Comparison of ENCODE assay signal across 15 cellular contexts in genomic region chr15:94383706-94384105, GRCh38.
"Had no signal": no experiment of that assay in that cellular context is flagged by ENCODE, and none has a peak within 500 bp of the region (broad histone marks: within the 10 kb centered on the region; RNA-seq: fewer than 3 reads in every experiment).

No MANE protein-coding gene starts in this region.

- H3K9me3 Mint-ChIP-seq: activated T-cell treated with anti-CD3 and anti-CD28 coated beads, Interleukin-2, amount 50 U/mL, for 24 hours; stimulated activated naive CD8-positive, alpha-beta T cell treated with anti-CD3 and anti-CD28 coated beads, Interleukin-15, amount 100 ng/mL, for 72 hours; T-helper 2 cell treated with Interferon-gamma antibody and Interleukin-4, amounts not matched to agents 5 μg/mL and 100 μg/mL, for 36 hours had no signal

- H3K27me3 Mint-ChIP-seq: activated CD8-positive, alpha-beta memory T cell treated with anti-CD3 and anti-CD28 coated beads, Interleukin-2, amount 10 ng/mL, durations not matched to agents 7 days and 5 days; activated naive CD8-positive, alpha-beta T cell; activated T-cell treated with anti-CD3 and anti-CD28 coated beads, Interleukin-2, amount 50 U/mL, for 24 hours; stimulated activated naive CD8-positive, alpha-beta T cell treated with anti-CD3 and anti-CD28 coated beads, Interleukin-15, amount 100 ng/mL, for 72 hours had no signal

- H3K27ac Mint-ChIP-seq: activated CD8-positive, alpha-beta memory T cell treated with anti-CD3 and anti-CD28 coated beads, Interleukin-2, amount 10 ng/mL, durations not matched to agents 7 days and 5 days; activated naive CD8-positive, alpha-beta T cell; activated T-cell treated with anti-CD3 and anti-CD28 coated beads, Interleukin-2, amount 50 U/mL, for 24 hours; T-helper 2 cell treated with Interferon-gamma antibody and Interleukin-4, amounts not matched to agents 5 μg/mL and 100 μg/mL, for 36 hours had no signal

- H3K4me1 ChIP-seq: esophagus muscularis mucosa, testis had no signal

- ATAC-seq: activated CD8-positive, alpha-beta memory T cell treated with anti-CD3 and anti-CD28 coated beads, Interleukin-2, amount 10 ng/mL, durations not matched to agents 7 days and 5 days; heart left ventricle; left lung; stimulated activated naive CD8-positive, alpha-beta T cell treated with anti-CD3 and anti-CD28 coated beads, Interleukin-15, amount 100 ng/mL, for 72 hours had no signal

- DNase-seq: activated CD4-positive, alpha-beta T cell treated with anti-CD3 and anti-CD28 coated beads for 1 hour; activated CD4-positive, alpha-beta T cell treated with anti-CD3 and anti-CD28 coated beads, Interleukin-2, amount 50 U/mL, for 48 hours; activated CD8-positive, alpha-beta memory T cell treated with anti-CD3 and anti-CD28 coated beads, Interleukin-2, amount 10 ng/mL, durations not matched to agents 7 days and 5 days; activated gamma-delta T cell; activated T-cell treated with anti-CD3 and anti-CD28 coated beads, Interleukin-2, amount 50 U/mL, for 24 hours; dorsolateral prefrontal cortex; heart left ventricle; left lung; stimulated activated CD4-positive, alpha-beta T cell treated with anti-CD3 and anti-CD28 coated beads, Interleukin-4, amount 100 ng/mL, for 1 hour; stimulated activated CD8-positive, alpha-beta memory T cell treated with anti-CD3 and anti-CD28 coated beads, Interleukin-4, amount 100 ng/mL, for 48 hours; stimulated activated naive CD8-positive, alpha-beta T cell treated with anti-CD3 and anti-CD28 coated beads, Interleukin-15, amount 100 ng/mL, for 72 hours; testis had no signal

- H3K4me3 ChIP-seq: dorsolateral prefrontal cortex, esophagus muscularis mucosa, heart left ventricle, left lung, testis had no signal

- H3K27me3 ChIP-seq: esophagus muscularis mucosa, left lung, testis had no signal

- H3K36me3 ChIP-seq: esophagus muscularis mucosa, heart left ventricle had no signal

- H3K4me3 Mint-ChIP-seq: activated CD8-positive, alpha-beta memory T cell treated with anti-CD3 and anti-CD28 coated beads, Interleukin-2, amount 10 ng/mL, durations not matched to agents 7 days and 5 days; activated naive CD8-positive, alpha-beta T cell; activated T-cell treated with anti-CD3 and anti-CD28 coated beads, Interleukin-2, amount 50 U/mL, for 24 hours; stimulated activated naive CD8-positive, alpha-beta T cell treated with anti-CD3 and anti-CD28 coated beads, Interleukin-15, amount 100 ng/mL, for 72 hours; T-helper 2 cell treated with Interferon-gamma antibody and Interleukin-4, amounts not matched to agents 5 μg/mL and 100 μg/mL, for 36 hours had no signal

- H3K9me3 ChIP-seq: esophagus muscularis mucosa, heart left ventricle, left lung, testis had no signal

- H3K27ac ChIP-seq: dorsolateral prefrontal cortex, esophagus muscularis mucosa, heart left ventricle, left lung, testis had no signal
